Comparison of ENCODE assay signal across 1 cellular context in genomic region chr15:49046113-49046883, GRCh38.
TF ChIP-seq lines count a peak whose summit lies in the region.

A gene with protein sequence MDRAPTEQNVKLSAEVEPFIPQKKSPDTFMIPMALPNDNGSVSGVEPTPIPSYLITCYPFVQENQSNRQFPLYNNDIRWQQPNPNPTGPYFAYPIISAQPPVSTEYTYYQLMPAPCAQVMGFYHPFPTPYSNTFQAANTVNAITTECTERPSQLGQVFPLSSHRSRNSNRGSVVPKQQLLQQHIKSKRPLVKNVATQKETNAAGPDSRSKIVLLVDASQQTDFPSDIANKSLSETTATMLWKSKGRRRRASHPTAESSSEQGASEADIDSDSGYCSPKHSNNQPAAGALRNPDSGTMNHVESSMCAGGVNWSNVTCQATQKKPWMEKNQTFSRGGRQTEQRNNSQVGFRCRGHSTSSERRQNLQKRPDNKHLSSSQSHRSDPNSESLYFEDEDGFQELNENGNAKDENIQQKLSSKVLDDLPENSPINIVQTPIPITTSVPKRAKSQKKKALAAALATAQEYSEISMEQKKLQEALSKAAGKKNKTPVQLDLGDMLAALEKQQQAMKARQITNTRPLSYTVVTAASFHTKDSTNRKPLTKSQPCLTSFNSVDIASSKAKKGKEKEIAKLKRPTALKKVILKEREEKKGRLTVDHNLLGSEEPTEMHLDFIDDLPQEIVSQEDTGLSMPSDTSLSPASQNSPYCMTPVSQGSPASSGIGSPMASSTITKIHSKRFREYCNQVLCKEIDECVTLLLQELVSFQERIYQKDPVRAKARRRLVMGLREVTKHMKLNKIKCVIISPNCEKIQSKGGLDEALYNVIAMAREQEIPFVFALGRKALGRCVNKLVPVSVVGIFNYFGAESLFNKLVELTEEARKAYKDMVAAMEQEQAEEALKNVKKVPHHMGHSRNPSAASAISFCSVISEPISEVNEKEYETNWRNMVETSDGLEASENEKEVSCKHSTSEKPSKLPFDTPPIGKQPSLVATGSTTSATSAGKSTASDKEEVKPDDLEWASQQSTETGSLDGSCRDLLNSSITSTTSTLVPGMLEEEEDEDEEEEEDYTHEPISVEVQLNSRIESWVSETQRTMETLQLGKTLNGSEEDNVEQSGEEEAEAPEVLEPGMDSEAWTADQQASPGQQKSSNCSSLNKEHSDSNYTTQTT (minus strand): TSS chr15:49046446. CDS start chr15:49046299, 147 bp downstream.

TF ChIP-seq in GM12878, 131 proteins besides CTCF, POLR2A, EP300 and RAD21 (continued from another document and continues in another):
- TF ChIP-seq RFX5 (IDR thresholded peaks at IDR 0.05; ENCODE audit: low read depth, low read length), result 0 out of 2 replicates have a peak, but pooled peaks have one; percentile 31
- TF ChIP-seq HCFC1 (IDR thresholded peaks at IDR 0.05; ENCODE audit: low read length), result peak; percentile 76
- TF ChIP-seq PAX5 (IDR thresholded peaks at IDR 0.05; ENCODE audit: borderline replicate concordance, low read depth, low read length), result no peak
- TF ChIP-seq TCF12 (IDR thresholded peaks at IDR 0.05; ENCODE audit: low read depth, low read length), result peak; percentile 84
- TF ChIP-seq ZNF274 (IDR thresholded peaks at IDR 0.05; ENCODE audit: insufficient read depth, insufficient read length), result no peak
- TF ChIP-seq ESRRA (IDR thresholded peaks at IDR 0.05; ENCODE audit: low read length), result no peak
- TF ChIP-seq JUNB (IDR thresholded peaks at IDR 0.05), result no peak
- TF ChIP-seq HDAC2 (IDR thresholded peaks at IDR 0.05), result no peak
- peak; percentile 37; the same call in 1 of the 2 replicates for TF ChIP-seq GABPA (IDR thresholded peaks at IDR 0.05; ENCODE audit: low read depth)
- peak; percentile 99 for TF ChIP-seq YY1 (IDR thresholded peaks at IDR 0.05; ENCODE audit: low read depth, low read length)
- no peak for TF ChIP-seq SMAD1 (IDR thresholded peaks at IDR 0.05; ENCODE audit: low read depth, partially characterized antibody)
- no peak for TF ChIP-seq PAX8 (IDR thresholded peaks at IDR 0.05)
- peak; percentile 88 for TF ChIP-seq CUX1 (IDR thresholded peaks at IDR 0.05; ENCODE audit: insufficient replicate concordance, low read depth, low read length)
- TF ChIP-seq PRDM15 (CRISPR knock-in tag; IDR thresholded peaks at IDR 0.05), result no peak
- peak; percentile 64; the same call in 1 of the 3 replicates for TF ChIP-seq POU2F2 (IDR thresholded peaks at IDR 0.05; ENCODE audit: borderline replicate concordance, low read depth, low read length)
- TF ChIP-seq, protein P1, sequence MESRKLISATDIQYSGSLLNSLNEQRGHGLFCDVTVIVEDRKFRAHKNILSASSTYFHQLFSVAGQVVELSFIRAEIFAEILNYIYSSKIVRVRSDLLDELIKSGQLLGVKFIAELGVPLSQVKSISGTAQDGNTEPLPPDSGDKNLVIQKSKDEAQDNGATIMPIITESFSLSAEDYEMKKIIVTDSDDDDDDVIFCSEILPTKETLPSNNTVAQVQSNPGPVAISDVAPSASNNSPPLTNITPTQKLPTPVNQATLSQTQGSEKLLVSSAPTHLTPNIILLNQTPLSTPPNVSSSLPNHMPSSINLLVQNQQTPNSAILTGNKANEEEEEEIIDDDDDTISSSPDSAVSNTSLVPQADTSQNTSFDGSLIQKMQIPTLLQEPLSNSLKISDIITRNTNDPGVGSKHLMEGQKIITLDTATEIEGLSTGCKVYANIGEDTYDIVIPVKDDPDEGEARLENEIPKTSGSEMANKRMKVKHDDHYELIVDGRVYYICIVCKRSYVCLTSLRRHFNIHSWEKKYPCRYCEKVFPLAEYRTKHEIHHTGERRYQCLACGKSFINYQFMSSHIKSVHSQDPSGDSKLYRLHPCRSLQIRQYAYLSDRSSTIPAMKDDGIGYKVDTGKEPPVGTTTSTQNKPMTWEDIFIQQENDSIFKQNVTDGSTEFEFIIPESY (IDR thresholded peaks at IDR 0.05), result no peak
- TF ChIP-seq IKZF1 (conservative IDR thresholded peaks at IDR 0.05), result peak; percentile 86
- TF ChIP-seq, protein P2, sequence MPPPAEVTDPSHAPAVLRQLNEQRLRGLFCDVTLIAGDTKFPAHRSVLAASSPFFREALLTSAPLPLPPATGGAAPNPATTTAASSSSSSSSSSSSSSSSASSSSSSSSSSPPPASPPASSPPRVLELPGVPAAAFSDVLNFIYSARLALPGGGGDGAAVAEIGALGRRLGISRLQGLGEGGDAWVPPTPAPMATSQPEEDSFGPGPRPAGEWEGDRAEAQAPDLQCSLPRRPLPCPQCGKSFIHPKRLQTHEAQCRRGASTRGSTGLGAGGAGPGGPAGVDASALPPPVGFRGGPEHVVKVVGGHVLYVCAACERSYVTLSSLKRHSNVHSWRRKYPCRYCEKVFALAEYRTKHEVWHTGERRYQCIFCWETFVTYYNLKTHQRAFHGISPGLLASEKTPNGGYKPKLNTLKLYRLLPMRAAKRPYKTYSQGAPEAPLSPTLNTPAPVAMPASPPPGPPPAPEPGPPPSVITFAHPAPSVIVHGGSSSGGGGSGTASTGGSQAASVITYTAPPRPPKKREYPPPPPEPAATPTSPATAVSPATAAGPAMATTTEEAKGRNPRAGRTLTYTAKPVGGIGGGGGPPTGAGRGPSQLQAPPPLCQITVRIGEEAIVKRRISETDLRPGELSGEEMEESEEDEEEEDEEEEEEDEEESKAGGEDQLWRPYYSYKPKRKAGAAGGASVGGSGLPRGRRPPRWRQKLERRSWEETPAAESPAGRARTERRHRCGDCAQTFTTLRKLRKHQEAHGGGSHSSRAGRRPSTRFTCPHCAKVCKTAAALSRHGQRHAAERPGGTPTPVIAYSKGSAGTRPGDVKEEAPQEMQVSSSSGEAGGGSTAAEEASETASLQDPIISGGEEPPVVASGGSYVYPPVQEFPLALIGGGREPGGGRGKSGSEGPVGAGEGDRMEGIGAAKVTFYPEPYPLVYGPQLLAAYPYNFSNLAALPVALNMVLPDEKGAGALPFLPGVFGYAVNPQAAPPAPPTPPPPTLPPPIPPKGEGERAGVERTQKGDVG (CRISPR knock-in tag; IDR thresholded peaks at IDR 0.05), result no peak
- TF ChIP-seq CHD4 (IDR thresholded peaks at IDR 0.05), result no peak
- TF ChIP-seq SUZ12 (IDR thresholded peaks at IDR 0.05; ENCODE audit: unreplicated experiment), result no peak
- TF ChIP-seq YBX1 (IDR thresholded peaks at IDR 0.05), result no peak
- TF ChIP-seq JUND (IDR thresholded peaks at IDR 0.05; ENCODE audit: low read depth, low read length), result peak; percentile 15; the same call in 1 of the 2 replicates
- no peak for TF ChIP-seq CEBPB (IDR thresholded peaks at IDR 0.05; ENCODE audit: borderline replicate concordance in 1 of 2, low read depth in 2 of 2, low read length in 2 of 2)
- no peak for TF ChIP-seq ZBTB11 (CRISPR knock-in tag; IDR thresholded peaks at IDR 0.05)
- TF ChIP-seq, protein P3, sequence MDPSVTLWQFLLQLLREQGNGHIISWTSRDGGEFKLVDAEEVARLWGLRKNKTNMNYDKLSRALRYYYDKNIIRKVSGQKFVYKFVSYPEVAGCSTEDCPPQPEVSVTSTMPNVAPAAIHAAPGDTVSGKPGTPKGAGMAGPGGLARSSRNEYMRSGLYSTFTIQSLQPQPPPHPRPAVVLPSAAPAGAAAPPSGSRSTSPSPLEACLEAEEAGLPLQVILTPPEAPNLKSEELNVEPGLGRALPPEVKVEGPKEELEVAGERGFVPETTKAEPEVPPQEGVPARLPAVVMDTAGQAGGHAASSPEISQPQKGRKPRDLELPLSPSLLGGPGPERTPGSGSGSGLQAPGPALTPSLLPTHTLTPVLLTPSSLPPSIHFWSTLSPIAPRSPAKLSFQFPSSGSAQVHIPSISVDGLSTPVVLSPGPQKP (IDR thresholded peaks at IDR 0.05; ENCODE audit: low read depth, low read length), result peak; percentile 58; the same call in 1 of the 2 replicates
- peak; percentile 74 for TF ChIP-seq RELB (IDR thresholded peaks at IDR 0.05; ENCODE audit: low read depth)
- no peak for TF ChIP-seq EZH2 (IDR thresholded peaks at IDR 0.05; ENCODE audit: borderline replicate concordance, control insufficient read depth, low read depth, low read length)
- TF ChIP-seq BHLHE40 (IDR thresholded peaks at IDR 0.05; ENCODE audit: borderline replicate concordance in 1 of 2, low read depth in 2 of 2, low read length in 1 of 2), result peak; percentile 57 to 61; a peak in 2 of 4 replicates
- TF ChIP-seq CHD1 (IDR thresholded peaks at IDR 0.05; ENCODE audit: low read depth, low read length), result 0 out of 2 replicates have a peak, but pooled peaks have one; percentile 81
- peak; percentile 46 for TF ChIP-seq SP1 (IDR thresholded peaks at IDR 0.05; ENCODE audit: low read depth, low read length)
